39 cellular contexts compared by ENCODE assay signal in genomic region chr3:187396661-187397060, GRCh38. TPM values are rescaled to one million over a fixed set of nuclear protein-coding genes. Genes with fewer than 3 reads are reported as not detected.
"Had no signal": no experiment of that assay in that cellular context is flagged by ENCODE, and none has a peak within 500 bp of the region (broad histone marks: within the 10 kb centered on the region; RNA-seq: fewer than 3 reads in every experiment).

No MANE protein-coding gene starts in this region.

- H3K4me1 ChIP-seq: adrenal gland, ascending aorta, body of pancreas, breast epithelium had no signal

- H3K27ac ChIP-seq: adrenal gland, ascending aorta, body of pancreas, brain microvascular endothelial cell, breast epithelium, cardiac muscle cell had no signal

- H3K9me3 Mint-ChIP-seq: activated naive CD4-positive, alpha-beta T cell treated with anti-CD3 and anti-CD28 coated beads for 36 hours; activated naive CD4-positive, alpha-beta T cell treated with anti-CD3 and anti-CD28 coated beads, Interleukin-2, amount 10 ng/mL, durations not matched to agents 7 days and 5 days; activated naive CD4-positive, alpha-beta T cell treated with anti-CD3 and anti-CD28 coated beads, Interleukin-2, amount 50 U/mL, for 24 hours; activated naive CD4-positive, alpha-beta T cell treated with anti-CD3 and anti-CD28 coated beads, Interleukin-2, amount 50 U/mL, for 72 hours; activated naive CD8-positive, alpha-beta T cell treated with anti-CD3 and anti-CD28 coated beads for 36 hours; activated naive CD8-positive, alpha-beta T cell treated with anti-CD3 and anti-CD28 coated beads, Interleukin-2, amount 10 ng/mL, durations not matched to agents 7 days and 5 days; activated naive CD8-positive, alpha-beta T cell treated with anti-CD3 and anti-CD28 coated beads, Interleukin-2, amount 50 U/mL, for 24 hours; activated T-cell treated with anti-CD3 and anti-CD28 coated beads, Interleukin-2, amount 50 U/mL, for 24 hours; activated T-cell treated with anti-CD3 and anti-CD28 coated beads, Interleukin-2, amount 50 U/mL, for 72 hours; activated T-helper 1 cell treated with anti-CD3 and anti-CD28 coated beads, Interleukin-12 subunit alpha, Interleukin-12 subunit beta, Interleukin-2, Interleukin-4 antibody, amounts not matched to agents 30 ng/mL and 10 ng/mL and 1 ng/mL, durations not matched to agents 14 hours and 24 hours and 36 hours; activated T-helper 17 cell treated with anti-CD3 and anti-CD28 coated beads, Interleukin-2, amount 50 U/mL, for 72 hours; activated T-helper 2 cell treated with anti-CD3 and anti-CD28 coated beads, Interferon-gamma antibody, Interleukin-2, Interleukin-4, amounts not matched to agents 10 μg/mL and 5 μg/mL and 100 μg/mL, durations not matched to agents 14 hours and 24 hours and 36 hours; central memory CD8-positive, alpha-beta T cell had no signal

- H3K36me3 ChIP-seq: adrenal gland, ascending aorta, brain microvascular endothelial cell, breast epithelium, cardiac muscle cell had no signal

- H3K9me3 ChIP-seq: ascending aorta, body of pancreas, breast epithelium had no signal

- H3K4me3 ChIP-seq: adrenal gland, ascending aorta, body of pancreas, breast epithelium, cardiac muscle cell had no signal

- DNase-seq: activated effector memory CD4-positive, alpha-beta T cell treated with anti-CD3 and anti-CD28 coated beads, Interleukin-2, amount 50 U/mL, for 16 hours; activated effector memory CD4-positive, alpha-beta T cell treated with Interleukin-2 at 50 U/mL for 16 hours; activated gamma-delta T cell; activated gamma-delta T cell treated with Interleukin-2 at 50 U/mL for 16 hours; activated naive CD4-positive, alpha-beta T cell; activated naive CD4-positive, alpha-beta T cell treated with anti-CD3 and anti-CD28 coated beads for 36 hours; activated naive CD4-positive, alpha-beta T cell treated with anti-CD3 and anti-CD28 coated beads, Interleukin-2, amount 10 ng/mL, durations not matched to agents 7 days and 5 days; activated naive CD4-positive, alpha-beta T cell treated with anti-CD3 and anti-CD28 coated beads, Interleukin-2, amount 50 U/mL, for 16 hours; activated naive CD4-positive, alpha-beta T cell treated with Interleukin-2 at 50 U/mL for 16 hours; activated naive CD8-positive, alpha-beta T cell treated with anti-CD3 and anti-CD28 coated beads for 36 hours; activated naive CD8-positive, alpha-beta T cell treated with anti-CD3 and anti-CD28 coated beads, Interleukin-2, amount 10 ng/mL, durations not matched to agents 7 days and 5 days; activated naive CD8-positive, alpha-beta T cell treated with anti-CD3 and anti-CD28 coated beads, Interleukin-2, amount 50 U/mL, for 24 hours; activated T-cell treated with anti-CD3 and anti-CD28 coated beads for 4 hours; activated T-cell treated with anti-CD3 and anti-CD28 coated beads, Interleukin-2, amount 50 U/mL, for 1 hour; activated T-cell treated with anti-CD3 and anti-CD28 coated beads, Interleukin-2, amount 50 U/mL, for 24 hours; activated T-cell treated with anti-CD3 and anti-CD28 coated beads, Interleukin-2, amount 50 U/mL, for 48 hours; activated T-cell treated with anti-CD3 and anti-CD28 coated beads, Interleukin-2, amount 50 U/mL, for 72 hours; adrenal gland; amniotic stem cell; amygdala; anterior cingulate cortex; aorta; body of pancreas; brain microvascular endothelial cell; caudate nucleus; central memory CD4-positive, alpha-beta T cell; cerebellar nuclear complex had no signal

- H3K36me3 Mint-ChIP-seq: activated naive CD4-positive, alpha-beta T cell treated with anti-CD3 and anti-CD28 coated beads, Interleukin-2, amount 10 ng/mL, durations not matched to agents 7 days and 5 days; activated naive CD4-positive, alpha-beta T cell treated with anti-CD3 and anti-CD28 coated beads, Interleukin-2, amount 50 U/mL, for 72 hours; activated naive CD8-positive, alpha-beta T cell; activated naive CD8-positive, alpha-beta T cell treated with anti-CD3 and anti-CD28 coated beads for 36 hours; activated naive CD8-positive, alpha-beta T cell treated with anti-CD3 and anti-CD28 coated beads, Interleukin-2, amount 10 ng/mL, durations not matched to agents 7 days and 5 days; brain had no signal

- H3K27me3 ChIP-seq: ascending aorta, body of pancreas, brain microvascular endothelial cell, breast epithelium, cardiac muscle cell had no signal

- ATAC-seq: activated naive CD4-positive, alpha-beta T cell treated with anti-CD3 and anti-CD28 coated beads, Interleukin-2, amount 50 U/mL, for 72 hours; activated naive CD8-positive, alpha-beta T cell treated with anti-CD3 and anti-CD28 coated beads, Interleukin-2, amount 50 U/mL, for 24 hours; activated T-cell treated with anti-CD3 and anti-CD28 coated beads, Interleukin-2, amount 50 U/mL, for 72 hours; activated T-helper 17 cell treated with anti-CD3 and anti-CD28 coated beads, Interleukin-2, amount 50 U/mL, for 72 hours; body of pancreas had no signal

- H3K27me3 Mint-ChIP-seq: brain had no signal

- H3K4me3 Mint-ChIP-seq: activated naive CD4-positive, alpha-beta T cell treated with anti-CD3 and anti-CD28 coated beads for 36 hours; activated naive CD4-positive, alpha-beta T cell treated with anti-CD3 and anti-CD28 coated beads, Interleukin-2, amount 10 ng/mL, durations not matched to agents 7 days and 5 days; activated naive CD4-positive, alpha-beta T cell treated with anti-CD3 and anti-CD28 coated beads, Interleukin-2, amount 50 U/mL, for 24 hours; activated naive CD8-positive, alpha-beta T cell; activated naive CD8-positive, alpha-beta T cell treated with anti-CD3 and anti-CD28 coated beads for 36 hours; activated naive CD8-positive, alpha-beta T cell treated with anti-CD3 and anti-CD28 coated beads, Interleukin-2, amount 10 ng/mL, durations not matched to agents 7 days and 5 days; activated naive CD8-positive, alpha-beta T cell treated with anti-CD3 and anti-CD28 coated beads, Interleukin-2, amount 50 U/mL, for 24 hours; activated T-cell treated with anti-CD3 and anti-CD28 coated beads, Interleukin-2, amount 50 U/mL, for 24 hours; activated T-cell treated with anti-CD3 and anti-CD28 coated beads, Interleukin-2, amount 50 U/mL, for 72 hours; activated T-helper 1 cell treated with anti-CD3 and anti-CD28 coated beads, Interleukin-12 subunit alpha, Interleukin-12 subunit beta, Interleukin-2, Interleukin-4 antibody, amounts not matched to agents 30 ng/mL and 10 ng/mL and 1 ng/mL, durations not matched to agents 14 hours and 24 hours and 36 hours; activated T-helper 17 cell treated with anti-CD3 and anti-CD28 coated beads, Interleukin-2, amount 50 U/mL, for 72 hours; brain; central memory CD8-positive, alpha-beta T cell had no signal

- H3K27ac Mint-ChIP-seq: activated naive CD4-positive, alpha-beta T cell treated with anti-CD3 and anti-CD28 coated beads for 36 hours; activated naive CD4-positive, alpha-beta T cell treated with anti-CD3 and anti-CD28 coated beads, Interleukin-2, amount 10 ng/mL, durations not matched to agents 7 days and 5 days; activated naive CD4-positive, alpha-beta T cell treated with anti-CD3 and anti-CD28 coated beads, Interleukin-2, amount 50 U/mL, for 24 hours; activated naive CD4-positive, alpha-beta T cell treated with anti-CD3 and anti-CD28 coated beads, Interleukin-2, amount 50 U/mL, for 72 hours; activated naive CD8-positive, alpha-beta T cell; activated naive CD8-positive, alpha-beta T cell treated with anti-CD3 and anti-CD28 coated beads for 36 hours; activated naive CD8-positive, alpha-beta T cell treated with anti-CD3 and anti-CD28 coated beads, Interleukin-2, amount 10 ng/mL, durations not matched to agents 7 days and 5 days; activated naive CD8-positive, alpha-beta T cell treated with anti-CD3 and anti-CD28 coated beads, Interleukin-2, amount 50 U/mL, for 24 hours; activated T-cell treated with anti-CD3 and anti-CD28 coated beads, Interleukin-2, amount 50 U/mL, for 24 hours; activated T-cell treated with anti-CD3 and anti-CD28 coated beads, Interleukin-2, amount 50 U/mL, for 72 hours; activated T-helper 1 cell treated with anti-CD3 and anti-CD28 coated beads, Interleukin-12 subunit alpha, Interleukin-12 subunit beta, Interleukin-2, Interleukin-4 antibody, amounts not matched to agents 30 ng/mL and 10 ng/mL and 1 ng/mL, durations not matched to agents 14 hours and 24 hours and 36 hours; activated T-helper 17 cell treated with anti-CD3 and anti-CD28 coated beads, Interleukin-2, amount 50 U/mL, for 72 hours; activated T-helper 2 cell treated with anti-CD3 and anti-CD28 coated beads, Interferon-gamma antibody, Interleukin-2, Interleukin-4, amounts not matched to agents 10 μg/mL and 5 μg/mL and 100 μg/mL, durations not matched to agents 14 hours and 24 hours and 36 hours; brain had no signal

- H3K4me1 Mint-ChIP-seq: activated naive CD4-positive, alpha-beta T cell treated with anti-CD3 and anti-CD28 coated beads, Interleukin-2, amount 10 ng/mL, durations not matched to agents 7 days and 5 days; activated naive CD4-positive, alpha-beta T cell treated with anti-CD3 and anti-CD28 coated beads, Interleukin-2, amount 50 U/mL, for 24 hours; activated naive CD8-positive, alpha-beta T cell treated with anti-CD3 and anti-CD28 coated beads for 36 hours; activated naive CD8-positive, alpha-beta T cell treated with anti-CD3 and anti-CD28 coated beads, Interleukin-2, amount 10 ng/mL, durations not matched to agents 7 days and 5 days; activated naive CD8-positive, alpha-beta T cell treated with anti-CD3 and anti-CD28 coated beads, Interleukin-2, amount 50 U/mL, for 24 hours; activated T-helper 17 cell treated with anti-CD3 and anti-CD28 coated beads, Interleukin-2, amount 50 U/mL, for 72 hours; brain; central memory CD8-positive, alpha-beta T cell had no signal

RNA-seq across cellular contexts. Expression of gene RTP4, which starts 28.5 kb away (rescaled TPM):
- total RNA-seq: ascending aorta, cardiac muscle cell, chondrocyte had no signal
- polyA plus RNA-seq: cardiac muscle cell had no signal
